Comparison of ENCODE assay signal across 9 cellular contexts in the genomic region with DNA sequence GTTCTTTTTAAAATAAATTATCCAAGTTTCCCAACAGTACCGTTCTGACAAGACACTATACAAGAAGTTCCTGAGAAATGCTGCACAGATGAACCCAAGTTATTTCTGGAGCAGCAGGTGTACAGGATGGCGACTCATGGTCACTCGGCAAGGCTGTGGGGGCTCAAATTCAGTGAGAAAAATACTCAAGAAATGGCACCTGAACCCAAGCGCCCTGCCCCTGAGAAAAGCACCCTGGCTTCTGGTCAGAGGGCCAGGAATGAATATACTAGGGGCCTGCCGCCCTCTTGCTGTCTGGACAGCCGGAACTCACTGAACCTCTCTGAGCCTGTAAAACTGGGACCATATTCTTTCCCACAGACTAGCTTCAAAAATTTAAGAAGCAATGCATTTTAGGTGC. TPM values are rescaled to one million over a fixed set of nuclear protein-coding genes. Genes with fewer than 3 reads are reported as not detected.
DNase-seq lines count a peak whose midpoint lies in the region; ATAC-seq lines count a peak whose summit lies in the region.
"Had no signal": no experiment of that assay in that cellular context is flagged by ENCODE, and none has a peak within 500 bp of the region (broad histone marks: within the 10 kb centered on the region; RNA-seq: fewer than 3 reads in every experiment).

No MANE protein-coding gene starts in this region.

- no peak for DNase-seq in T-helper 1 cell
- no peak for DNase-seq in activated CD4-positive, alpha-beta memory T cell treated with anti-CD3 and anti-CD28 coated beads for 36 hours
- DNase-seq in effector CD8-positive, alpha-beta T cell (lab: John Stamatoyannopoulos, UW) = no peak
- no peak for DNase-seq in UCSD-AML1 (lab: John Stamatoyannopoulos, UW; ENCODE audit: unreplicated experiment)
- DNase-seq: stimulated activated CD4-positive, alpha-beta T cell treated with anti-CD3 and anti-CD28 coated beads, Interleukin-15, amount 100 ng/mL, for 24 hours had no signal

- H3K4me1 Mint-ChIP-seq in T-helper 1 cell treated with Interleukin-12 subunit alpha and Interleukin-12 subunit beta and Interleukin-4 antibody, amounts not matched to agents 30 μg/mL and 1 μg/mL, for 36 hours (ENCODE audit: low read depth) = peaks cover 57% of the 10 kb centered on the region
- peaks cover 51% of the 10 kb centered on the region for H3K4me1 Mint-ChIP-seq in activated CD4-positive, alpha-beta memory T cell treated with anti-CD3 and anti-CD28 coated beads for 36 hours (ENCODE audit: low read depth)
- peaks cover 62% of the 10 kb centered on the region for H3K4me1 Mint-ChIP-seq in stimulated activated memory B cell treated with anti-CD40 and anti-IgM and Interleukin-4, amounts not matched to agents 10 μg/mL and 1 μg/mL and 100 μg/mL, for 72 hours

- CTCF ChIA-PET in activated CD4-positive, alpha-beta memory T cell treated with anti-CD3 and anti-CD28 coated beads for 36 hours (lab: Charles Lee) = interaction anchor here (1.1 to 5.7 kb wide), 16 partner anchors 10 to 153 kb away, joined by 3 to 65 read pairs (median 8); no protein-coding TSS in a partner anchor

- H3K27ac Mint-ChIP-seq in T-helper 1 cell treated with Interleukin-12 subunit alpha and Interleukin-12 subunit beta and Interleukin-4 antibody, amounts not matched to agents 30 μg/mL and 1 μg/mL, for 36 hours = peak overlapping the region; percentile 92
- H3K27ac Mint-ChIP-seq in activated CD4-positive, alpha-beta memory T cell treated with anti-CD3 and anti-CD28 coated beads for 36 hours = peak overlapping the region; percentile 90
- peak overlapping the region; percentile 87 for H3K27ac Mint-ChIP-seq in stimulated activated memory B cell treated with anti-CD40 and anti-IgM and Interleukin-4, amounts not matched to agents 10 μg/mL and 1 μg/mL and 100 μg/mL, for 72 hours

- ATAC-seq in stimulated activated memory B cell treated with anti-CD40 and anti-IgM and Interleukin-4, amounts not matched to agents 10 μg/mL and 1 μg/mL and 100 μg/mL, for 72 hours = no peak
- ATAC-seq in HG03135 (IDR thresholded peaks at IDR 0.05; ENCODE audit: unreplicated experiment) = no peak

- H3K4me3 Mint-ChIP-seq in T-helper 1 cell treated with Interleukin-12 subunit alpha and Interleukin-12 subunit beta and Interleukin-4 antibody, amounts not matched to agents 30 μg/mL and 1 μg/mL, for 36 hours = peak overlapping the region; percentile 97
- H3K4me3 Mint-ChIP-seq in activated CD4-positive, alpha-beta memory T cell treated with anti-CD3 and anti-CD28 coated beads for 36 hours = peak overlapping the region; percentile 91
- peak overlapping the region; percentile 93 for H3K4me3 Mint-ChIP-seq in stimulated activated memory B cell treated with anti-CD40 and anti-IgM and Interleukin-4, amounts not matched to agents 10 μg/mL and 1 μg/mL and 100 μg/mL, for 72 hours

- no peaks in the 10 kb centered on the region for H3K9me3 Mint-ChIP-seq in T-helper 1 cell treated with Interleukin-12 subunit alpha and Interleukin-12 subunit beta and Interleukin-4 antibody, amounts not matched to agents 30 μg/mL and 1 μg/mL, for 36 hours
- H3K9me3 Mint-ChIP-seq in activated CD4-positive, alpha-beta memory T cell treated with anti-CD3 and anti-CD28 coated beads for 36 hours = no peaks in the 10 kb centered on the region
- no peaks in the 10 kb centered on the region for H3K9me3 Mint-ChIP-seq in stimulated activated memory B cell treated with anti-CD40 and anti-IgM and Interleukin-4, amounts not matched to agents 10 μg/mL and 1 μg/mL and 100 μg/mL, for 72 hours

- H3K27me3 Mint-ChIP-seq in T-helper 1 cell treated with Interleukin-12 subunit alpha and Interleukin-12 subunit beta and Interleukin-4 antibody, amounts not matched to agents 30 μg/mL and 1 μg/mL, for 36 hours (ENCODE audit: low read depth) = no peaks in the 10 kb centered on the region
- no peaks in the 10 kb centered on the region for H3K27me3 Mint-ChIP-seq in activated CD4-positive, alpha-beta memory T cell treated with anti-CD3 and anti-CD28 coated beads for 36 hours
- no peaks in the 10 kb centered on the region for H3K27me3 Mint-ChIP-seq in stimulated activated memory B cell treated with anti-CD40 and anti-IgM and Interleukin-4, amounts not matched to agents 10 μg/mL and 1 μg/mL and 100 μg/mL, for 72 hours

- POLR2A ChIA-PET in activated CD4-positive, alpha-beta memory T cell treated with anti-CD3 and anti-CD28 coated beads for 36 hours (lab: Charles Lee) = interaction anchor here (1.2 to 1.7 kb wide), 4 partner anchors 10 to 70 kb away, joined by 3 to 13 read pairs (median 8); no protein-coding TSS in a partner anchor

- H3K36me3 Mint-ChIP-seq in T-helper 1 cell treated with Interleukin-12 subunit alpha and Interleukin-12 subunit beta and Interleukin-4 antibody, amounts not matched to agents 30 μg/mL and 1 μg/mL, for 36 hours (ENCODE audit: low read depth) = peaks cover 29% of the 10 kb centered on the region
- peaks cover 27% of the 10 kb centered on the region for H3K36me3 Mint-ChIP-seq in activated CD4-positive, alpha-beta memory T cell treated with anti-CD3 and anti-CD28 coated beads for 36 hours
- peaks cover 25% of the 10 kb centered on the region for H3K36me3 Mint-ChIP-seq in stimulated activated memory B cell treated with anti-CD40 and anti-IgM and Interleukin-4, amounts not matched to agents 10 μg/mL and 1 μg/mL and 100 μg/mL, for 72 hours

- peak overlapping the region; percentile 29; the same call in 1 of the 2 replicates for H3K4me3 ChIP-seq in iPS-18c (ENCODE audit: insufficient read depth, low read depth, low read length)

- intact Hi-C loops in activated CD4-positive, alpha-beta memory T cell treated with anti-CD3 and anti-CD28 coated beads for 36 hours (cut with micrococcal nuclease) = loop anchor here (5.0 to 10.0 kb wide), 2 partner anchors 366 to 617 kb away; partner anchors contain the start of gene SETX

- H3K9me3 ChIP-seq in iPS-18c (ENCODE audit: control insufficient read depth, insufficient read depth, low read length) = no peaks in the 10 kb centered on the region

RNA-seq across cellular contexts. Expression of gene RAPGEF1, which starts 1.6 kb away (rescaled TPM):
- total RNA-seq in activated CD4-positive, alpha-beta memory T cell treated with anti-CD3 and anti-CD28 coated beads for 36 hours = 10 to 100 TPM; 91.9 to 92.3 TPM
